ENCODE assay signal across 2 cellular contexts in the genomic region with DNA sequence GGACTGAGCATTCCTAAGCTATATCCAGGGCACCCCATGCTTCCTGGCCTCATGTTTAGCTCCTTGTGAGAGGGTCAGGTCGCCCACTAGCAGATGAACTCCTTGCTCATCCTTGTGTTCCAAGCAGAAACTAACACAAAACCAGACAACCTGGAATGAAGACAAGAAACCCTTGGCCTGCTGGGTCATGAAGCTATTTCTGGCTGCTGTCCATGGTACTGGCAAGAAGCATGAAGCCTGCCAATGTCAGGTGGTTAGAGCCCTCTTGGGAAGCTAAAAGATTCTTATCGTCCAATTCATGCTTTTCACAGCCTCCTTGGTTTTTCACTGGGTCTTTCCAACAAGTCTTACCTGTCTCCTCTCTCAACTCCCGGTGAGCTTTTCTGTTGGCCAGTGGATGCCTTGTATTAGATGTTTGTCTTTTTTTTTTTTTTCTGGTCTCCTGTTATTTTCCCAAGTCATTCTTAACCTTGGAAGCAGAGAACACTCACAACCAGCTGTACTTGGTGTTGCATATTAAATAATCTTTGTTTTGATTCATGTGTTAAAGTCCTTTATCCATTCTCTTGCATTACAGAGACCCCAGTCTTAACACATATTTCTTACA.
TF ChIP-seq lines count a peak whose summit lies in the region.

No MANE protein-coding gene starts in this region.

TF ChIP-seq in HCT116, 20 proteins besides CTCF, POLR2A, EP300 and RAD21:
- TF ChIP-seq ZBTB33 (IDR thresholded peaks at IDR 0.05; ENCODE audit: extremely low read depth, insufficient replicate concordance, low read length), result no peak
- TF ChIP-seq REST (IDR thresholded peaks at IDR 0.05; ENCODE audit: low read depth), result peak; percentile 91

TF ChIP-seq in endothelial cell of umbilical vein, 7 proteins besides CTCF, POLR2A, EP300 and RAD21 (continued from another document):
- no peak for TF ChIP-seq GATA2 (IDR thresholded peaks at IDR 0.05; ENCODE audit: insufficient read depth, insufficient read length, low read depth, low read length)
- no peak for TF ChIP-seq EZH2 (IDR thresholded peaks at IDR 0.05; ENCODE audit: borderline replicate concordance, low read depth, low read length, severe bottlenecking)
